Comparison of ENCODE assay signal across 18 cellular contexts in genomic region chr1:3645247-3645646, GRCh38. TPM values are rescaled to one million over a fixed set of nuclear protein-coding genes. Genes with fewer than 3 reads are reported as not detected.
DNase-seq lines count a peak whose midpoint lies in the region; ATAC-seq, FAIRE-seq and TF ChIP-seq lines count a peak whose summit lies in the region.
"Had no signal": no experiment of that assay in that cellular context is flagged by ENCODE, and none has a peak within 500 bp of the region (broad histone marks: within the 10 kb centered on the region; RNA-seq: fewer than 3 reads in every experiment).

No MANE protein-coding gene starts in this region.

- TF ChIP-seq CTCF in natural killer cell (IDR thresholded peaks at IDR 0.05) (no peak), kidney (IDR thresholded peaks at IDR 0.05; ENCODE audit: borderline replicate concordance, extremely low read depth, insufficient read depth) (no peak), upper lobe of right lung (IDR thresholded peaks at IDR 0.05) (no peak), pancreas (IDR thresholded peaks at IDR 0.05) (no peak)

- 95% methylated on average over 39 to 43 of the region's 43 CpGs for WGBS in pancreas, 2 donors

- no peak overlapping the region for H3K4me3 ChIP-seq in kidney (ENCODE audit: low read length in 2 of 2)
- no peak overlapping the region for H3K4me3 ChIP-seq in upper lobe of right lung
- H3K4me3 ChIP-seq in pancreas: no peak overlapping the region
- H3K4me3 ChIP-seq: GM23248, HAP-1 had no signal

- peaks cover 3 to 8% of the 10 kb centered on the region in 2 donors for H3K36me3 ChIP-seq in kidney (ENCODE audit: control insufficient read depth in 1 of 2, insufficient read depth in 2 of 2, low read length in 2 of 2)
- H3K36me3 ChIP-seq in upper lobe of right lung: peaks cover 28% of the 10 kb centered on the region
- H3K36me3 ChIP-seq in pancreas: no peaks in the 10 kb centered on the region
- H3K36me3 ChIP-seq: BE2C had no signal

- H3K27me3 Mint-ChIP-seq in natural killer cell treated with Interleukin-12 subunit alpha and Interleukin-12 subunit beta and Interleukin-15 and Interleukin-18, amount 100 ng/mL, for 72 hours: no peaks in the 10 kb centered on the region
- H3K27me3 Mint-ChIP-seq in natural killer cell (ENCODE audit: low read depth in 2 of 2): peaks cover under 1 to 2% of the 10 kb centered on the region in 2 donors

- H3K27ac ChIP-seq in kidney (ENCODE audit: low read depth in 2 of 2, low read length in 2 of 2) (no peak overlapping the region), upper lobe of right lung (no peak overlapping the region), pancreas (no peak overlapping the region)
- H3K27ac ChIP-seq: GM23248 had no signal

- no peaks in the 10 kb centered on the region for H3K36me3 Mint-ChIP-seq in natural killer cell treated with Interleukin-12 subunit alpha and Interleukin-12 subunit beta and Interleukin-15 and Interleukin-18, amount 100 ng/mL, for 72 hours
- H3K36me3 Mint-ChIP-seq in natural killer cell: no peaks in the 10 kb centered on the region

- intact Hi-C loops in natural killer cell (cut with micrococcal nuclease): no loop called here
- intact Hi-C loops in kidney (cut with DNase I): no loop called here
- intact Hi-C loops in upper lobe of right lung (cut with DNase I): no loop called here
- intact Hi-C loops in pancreas (cut with DNase I): no loop called here

- no peaks in the 10 kb centered on the region for H3K9me3 Mint-ChIP-seq in natural killer cell treated with Interleukin-12 subunit alpha and Interleukin-12 subunit beta and Interleukin-15 and Interleukin-18, amount 100 ng/mL, for 72 hours
- no peaks in the 10 kb centered on the region for H3K9me3 Mint-ChIP-seq in natural killer cell
- H3K9me3 Mint-ChIP-seq: CD4-positive, alpha-beta T cell had no signal

- no peak for FAIRE-seq in kidney (lab: Jason Lieb, UNC)
- no peak for FAIRE-seq in pancreas (lab: Jason Lieb, UNC)
- FAIRE-seq: A204.1, D721Med, G401.6, GM12891, GM18507 had no signal

- no peak overlapping the region for H3K9ac ChIP-seq in kidney (ENCODE audit: low read length in 2 of 2)
- H3K9ac ChIP-seq: GM23248 had no signal

- H3K4me1 ChIP-seq in kidney (ENCODE audit: control insufficient read depth in 1 of 2, insufficient read depth in 1 of 2, low read depth in 1 of 2, low read length in 2 of 2) (peaks cover 0 to 8% of the 10 kb centered on the region in 2 donors), upper lobe of right lung (peaks cover 14% of the 10 kb centered on the region), pancreas (peaks cover 0 to 9% (median 6%) of the 10 kb centered on the region in 3 donors)
- H3K4me1 ChIP-seq: BE2C, Caco-2 had no signal

- no peak for ATAC-seq in natural killer cell treated with Interleukin-12 subunit alpha and Interleukin-12 subunit beta and Interleukin-15 and Interleukin-18, amount 100 ng/mL, for 72 hours
- ATAC-seq in natural killer cell (no peak), upper lobe of right lung (no peak), pancreas (no peak)

- peaks cover 12% of the 10 kb centered on the region in 2 donors for H3K4me1 Mint-ChIP-seq in natural killer cell treated with Interleukin-12 subunit alpha and Interleukin-12 subunit beta and Interleukin-15 and Interleukin-18, amount 100 ng/mL, for 72 hours (ENCODE audit: low read depth in 2 of 2)
- H3K4me1 Mint-ChIP-seq in natural killer cell: peaks cover 22 to 29% of the 10 kb centered on the region in 2 donors

- H3K27me3 ChIP-seq in upper lobe of right lung: no peaks in the 10 kb centered on the region
- H3K27me3 ChIP-seq in pancreas: peaks cover 0 to 1% (median under 1%) of the 10 kb centered on the region in 4 donors
- H3K27me3 ChIP-seq: BE2C had no signal

- no peak overlapping the region for H3K27ac Mint-ChIP-seq in natural killer cell treated with Interleukin-12 subunit alpha and Interleukin-12 subunit beta and Interleukin-15 and Interleukin-18, amount 100 ng/mL, for 72 hours
- H3K27ac Mint-ChIP-seq in natural killer cell: no peak overlapping the region
- H3K27ac Mint-ChIP-seq: CD4-positive, alpha-beta T cell had no signal

- no peak overlapping the region for H3K4me3 Mint-ChIP-seq in natural killer cell treated with Interleukin-12 subunit alpha and Interleukin-12 subunit beta and Interleukin-15 and Interleukin-18, amount 100 ng/mL, for 72 hours
- H3K4me3 Mint-ChIP-seq in natural killer cell: no peak overlapping the region
- H3K4me3 Mint-ChIP-seq: CD4-positive, alpha-beta T cell had no signal

- H3K9me3 ChIP-seq in kidney (ENCODE audit: control insufficient read depth in 1 of 2, low read length in 2 of 2) (no peaks in the 10 kb centered on the region), upper lobe of right lung (no peaks in the 10 kb centered on the region), pancreas (no peaks in the 10 kb centered on the region)
- H3K9me3 ChIP-seq: BE2C, Caco-2, HAP-1 had no signal

- peak; percentile 31 for DNase-seq in natural killer cell treated with Interleukin-12 subunit alpha and Interleukin-12 subunit beta and Interleukin-15 and Interleukin-18, amount 100 ng/mL, for 72 hours (ENCODE audit: low spot score)
- DNase-seq in natural killer cell (no peak), kidney (peak; percentile 23), upper lobe of right lung (peak; percentile 52), pancreas (no peak)
- no peak for DNase-seq in stimulated activated CD4-positive, alpha-beta T cell treated with anti-CD3 and anti-CD28 coated beads, Interleukin-12 subunit alpha, Interleukin-12 subunit beta, amount 100 ng/mL, for 4 hours
- DNase-seq: ACHN; BE2C; C1 segment of cervical spinal cord; Caco-2; CD4-positive, alpha-beta T cell; GM23248 had no signal

RNA-seq across cellular contexts. Expression of gene WRAP73, which starts 4.7 kb away (rescaled TPM):
- 10 to 100 TPM; 27.6 to 51.3 TPM for total RNA-seq in natural killer cell treated with Interleukin-12 subunit alpha and Interleukin-12 subunit beta and Interleukin-15 and Interleukin-18, amount 100 ng/mL, for 72 hours
- 10 to 100 TPM; 27.8 to 35.4 (median 30.1) TPM for total RNA-seq in natural killer cell
- total RNA-seq in kidney: 18.4 TPM
- 19.6 TPM for polyA plus RNA-seq in kidney (ENCODE audit: insufficient read depth, low read depth, low replicate concordance)
- total RNA-seq in upper lobe of right lung: 18.5 TPM
- total RNA-seq in pancreas: 10 to 100 TPM in 2 of 6 donors, 1 to 10 TPM in 4; 6.7 to 12.4 (median 9.2) TPM
- 10 to 100 TPM; 19.0 to 26.2 TPM for polyA plus RNA-seq in pancreas

RNA-seq across cellular contexts. Expression of gene TP73, which starts 7.1 kb away (rescaled TPM):
- total RNA-seq in natural killer cell treated with Interleukin-12 subunit alpha and Interleukin-12 subunit beta and Interleukin-15 and Interleukin-18, amount 100 ng/mL, for 72 hours: 1 to 10 TPM; 1.5 to 5.7 TPM
- total RNA-seq in natural killer cell: under 1 TPM; 0.28 to 0.50 (median 0.39) TPM
- 0.54 TPM for total RNA-seq in kidney
- not detected for polyA plus RNA-seq in kidney (ENCODE audit: insufficient read depth, low read depth, low replicate concordance)
- 0.29 TPM for total RNA-seq in upper lobe of right lung
- total RNA-seq in pancreas: under 1 TPM; 0.25 to 0.51 (median 0.37) TPM
- polyA plus RNA-seq in pancreas: under 1 TPM; 0.11 to 0.12 TPM
- total RNA-seq: CD4-positive, alpha-beta T cell; GM23248 had no signal
- polyA plus RNA-seq: GM23248 had no signal

RNA-seq across cellular contexts. Expression of gene TPRG1L, which starts 20.4 kb away (rescaled TPM):
- 10 to 100 TPM; 11.9 to 18.4 TPM for total RNA-seq in natural killer cell treated with Interleukin-12 subunit alpha and Interleukin-12 subunit beta and Interleukin-15 and Interleukin-18, amount 100 ng/mL, for 72 hours
- total RNA-seq in natural killer cell (10 to 100 TPM; 36.2 to 46.7 (median 37.9) TPM), kidney (37.1 TPM), upper lobe of right lung (47.5 TPM), pancreas (10 to 100 TPM; 16.4 to 25.8 (median 21.8) TPM)
- polyA plus RNA-seq in kidney (ENCODE audit: insufficient read depth, low read depth, low replicate concordance) (72.4 TPM), pancreas (10 to 100 TPM; 16.5 to 33.3 TPM)

RNA-seq across cellular contexts. Expression of gene MEGF6, which starts 33.9 kb away (rescaled TPM):
- 1 to 10 TPM in 1 of 2 donors, under 1 TPM in 1; 0.36 to 1.6 TPM for total RNA-seq in natural killer cell treated with Interleukin-12 subunit alpha and Interleukin-12 subunit beta and Interleukin-15 and Interleukin-18, amount 100 ng/mL, for 72 hours
- total RNA-seq in natural killer cell (10 to 100 TPM in 1 of 3 donors, 1 to 10 TPM in 2; 3.1 to 15.6 (median 5.1) TPM), kidney (10.9 TPM), upper lobe of right lung (96.6 TPM), pancreas (10 to 100 TPM in 1 of 6 donors, 1 to 10 TPM in 5; 2.6 to 11.2 (median 7.2) TPM)
- polyA plus RNA-seq in kidney (ENCODE audit: insufficient read depth, low read depth, low replicate concordance) (2.8 TPM), pancreas (10 to 100 TPM; 14.5 to 20.0 TPM)

Comparison
In these comparisons a context has a peak if more than half of its experiments do, and no peak if none do; other contexts are left out.
1. DNase-seq: peak in natural killer cell treated with Interleukin-12 subunit alpha and Interleukin-12 subunit beta and Interleukin-15 and Interleukin-18, amount 100 ng/mL, for 72 hours (single experiment), kidney (single experiment) and upper lobe of right lung (single experiment); none in natural killer cell (single experiment), pancreas (0 of 6) and stimulated activated CD4-positive, alpha-beta T cell treated with anti-CD3 and anti-CD28 coated beads, Interleukin-12 subunit alpha, Interleukin-12 subunit beta, amount 100 ng/mL, for 4 hours (single experiment).